8 cellular contexts compared by ENCODE assay signal in the genomic region with DNA sequence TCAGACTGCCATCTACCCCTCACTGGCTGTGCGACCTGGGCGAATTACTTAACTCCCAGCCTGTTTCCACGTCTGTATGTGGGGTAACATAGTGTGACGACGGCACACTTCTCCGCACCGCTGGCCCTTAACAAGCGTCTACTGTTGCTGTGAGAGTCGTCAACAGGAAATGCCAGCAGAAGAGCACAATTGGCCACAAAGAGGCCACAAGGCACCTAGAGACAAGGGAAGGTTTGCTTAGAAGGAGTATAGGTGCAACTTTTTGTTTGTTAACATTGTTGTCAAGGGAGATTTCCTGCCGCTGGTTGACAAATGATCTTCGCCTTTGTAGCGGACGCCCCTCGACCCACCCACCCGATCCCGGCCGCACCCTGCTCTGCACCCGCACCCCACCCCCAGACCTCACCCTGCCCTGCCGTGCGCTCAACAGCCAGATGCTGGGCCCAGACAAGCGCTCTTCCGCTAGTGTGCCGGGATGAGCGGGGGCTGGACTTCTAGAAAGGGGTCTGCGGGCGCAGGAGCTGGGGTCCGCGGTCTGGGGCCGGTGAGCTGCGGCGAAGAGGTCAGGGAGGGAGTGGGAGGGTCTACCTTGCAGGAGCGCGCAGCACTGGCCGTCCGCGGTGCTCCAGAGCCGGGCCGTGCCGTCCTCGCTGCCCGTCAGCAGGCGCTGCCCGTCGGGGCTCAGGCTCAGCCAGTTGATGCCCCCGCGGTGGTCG. TPM values are rescaled to one million over a fixed set of nuclear protein-coding genes. Genes with fewer than 3 reads are reported as not detected.
DNase-seq lines count a peak whose midpoint lies in the region; ATAC-seq and TF ChIP-seq lines count a peak whose summit lies in the region.

No MANE protein-coding gene starts in this region.

- CTCF ChIA-PET in Caco-2 (lab: Charles Lee), result no interaction called here

- H3K27me3 ChIP-seq in Caco-2 (replicated peaks; ENCODE audit: control insufficient read depth, insufficient read depth, low read length) (no peaks in the 10 kb centered on the region), right atrium auricular region (peaks cover 0 to 12% of the 10 kb centered on the region in 2 donors), sigmoid colon (peaks cover 22 to 56% (median 36%) of the 10 kb centered on the region in 3 donors), adrenal gland (peaks cover 37% of the 10 kb centered on the region)

- POLR2A ChIA-PET in Caco-2 (lab: Charles Lee), result no interaction called here

- H3K27ac Mint-ChIP-seq in Caco-2 (ENCODE audit: unreplicated experiment), result no peak overlapping the region
- peak overlapping the region; percentile 75 for H3K27ac Mint-ChIP-seq in activated T-cell treated with anti-CD3 and anti-CD28 coated beads, Interleukin-2, amount 50 U/mL, for 72 hours

- H3K36me3 Mint-ChIP-seq in Caco-2 (ENCODE audit: insufficient read depth, unreplicated experiment), result no peaks in the 10 kb centered on the region
- H3K36me3 Mint-ChIP-seq in activated T-cell treated with anti-CD3 and anti-CD28 coated beads, Interleukin-2, amount 50 U/mL, for 72 hours (ENCODE audit: insufficient read depth in 2 of 2), result peaks cover 0 to 3% of the 10 kb centered on the region in 2 donors

- H3K4me1 Mint-ChIP-seq in Caco-2 (ENCODE audit: low read depth, unreplicated experiment), result no peaks in the 10 kb centered on the region
- H3K4me1 Mint-ChIP-seq in activated T-cell treated with anti-CD3 and anti-CD28 coated beads, Interleukin-2, amount 50 U/mL, for 72 hours (ENCODE audit: low read depth), result peaks cover 40% of the 10 kb centered on the region

- BruUV-seq in Caco-2 (replicated peaks; lab: Mats Ljungman, UMichigan), result no TSS peak

- H3K36me3 ChIP-seq in Caco-2 (ENCODE audit: control insufficient read depth, insufficient read depth, low read length), result no peaks in the 10 kb centered on the region
- H3K36me3 ChIP-seq in right atrium auricular region, result no peaks in the 10 kb centered on the region
- no peaks in the 10 kb centered on the region for H3K36me3 ChIP-seq in sigmoid colon
- H3K36me3 ChIP-seq in adrenal gland (replicated peaks in 1 of 2), result no peaks in the 10 kb centered on the region

- no peak for TF ChIP-seq EP300 in sigmoid colon (IDR thresholded peaks at IDR 0.05)

- H3K9me3 ChIP-seq in Caco-2 (no peaks in the 10 kb centered on the region), right atrium auricular region (no peaks in the 10 kb centered on the region), sigmoid colon (no peaks in the 10 kb centered on the region), adrenal gland (replicated peaks in 1 of 3) (no peaks in the 10 kb centered on the region)

- TF ChIP-seq POLR2A in sigmoid colon (IDR thresholded peaks at IDR 0.05), result peak in 1 of 2 donors; percentile 15
- TF ChIP-seq POLR2A in adrenal gland (IDR thresholded peaks at IDR 0.05), result no peak

- H3K9me3 Mint-ChIP-seq in Caco-2 (ENCODE audit: unreplicated experiment), result no peaks in the 10 kb centered on the region
- no peaks in the 10 kb centered on the region for H3K9me3 Mint-ChIP-seq in activated T-cell treated with anti-CD3 and anti-CD28 coated beads, Interleukin-2, amount 50 U/mL, for 72 hours

- WGBS in sigmoid colon, 2 donors, result 7 to 11% methylated on average over 47 of the region's 47 CpGs
- 21 to 40% (median 23%) methylated on average over 9 to 47 of the region's 47 CpGs for WGBS in adrenal gland, 4 donors

- peak overlapping the region; percentile 59 for H3K4me3 Mint-ChIP-seq in Caco-2 (ENCODE audit: unreplicated experiment)
- H3K4me3 Mint-ChIP-seq in activated T-cell treated with anti-CD3 and anti-CD28 coated beads, Interleukin-2, amount 50 U/mL, for 72 hours, result peak overlapping the region; percentile 81 to 82

- TF ChIP-seq CTCF in Caco-2 (IDR thresholded peaks at IDR 0.05; ENCODE audit: insufficient read depth in 1 of 2, low read depth in 1 of 2, low read length in 1 of 2, severe bottlenecking in 1 of 2, unreplicated experiment in 1 of 2), result no peak
- no peak for TF ChIP-seq CTCF in right atrium auricular region (IDR thresholded peaks at IDR 0.05)
- TF ChIP-seq CTCF in sigmoid colon (IDR thresholded peaks at IDR 0.05), result no peak
- TF ChIP-seq CTCF in adrenal gland (IDR thresholded peaks at IDR 0.05), result no peak

- no peak overlapping the region for H3K27ac ChIP-seq in right atrium auricular region
- peak overlapping the region; percentile 59 to 71 (median 66) for H3K27ac ChIP-seq in sigmoid colon
- H3K27ac ChIP-seq in adrenal gland, result peak overlapping the region in 2 of 5 donors; percentile 64 to 84

- DNase-seq in Caco-2 (no peak), right atrium auricular region (ENCODE audit: low spot score) (no peak), sigmoid colon (peak; percentile 68), adrenal gland (no peak), head of caudate nucleus (no peak)
- peak; percentile 25 to 31 for DNase-seq in activated T-cell treated with anti-CD3 and anti-CD28 coated beads, Interleukin-2, amount 50 U/mL, for 72 hours

- H3K27me3 Mint-ChIP-seq in Caco-2 (ENCODE audit: insufficient read depth, unreplicated experiment), result peaks cover 3% of the 10 kb centered on the region
- peaks cover 39% of the 10 kb centered on the region for H3K27me3 Mint-ChIP-seq in activated T-cell treated with anti-CD3 and anti-CD28 coated beads, Interleukin-2, amount 50 U/mL, for 72 hours (ENCODE audit: low read depth)

- ATAC-seq in HG03159 (IDR thresholded peaks at IDR 0.05; ENCODE audit: unreplicated experiment), result peak; percentile 54
- peak; percentile 67 to 69 for ATAC-seq in activated T-cell treated with anti-CD3 and anti-CD28 coated beads, Interleukin-2, amount 50 U/mL, for 72 hours (replicated peaks in 1 of 2)
- ATAC-seq in HG03439 (IDR thresholded peaks at IDR 0.05; ENCODE audit: unreplicated experiment), result no peak

- intact Hi-C loops in Caco-2 (cut with micrococcal nuclease; ENCODE audit: unreplicated experiment) (no loop called here), sigmoid colon (cut with DNase I) (no loop called here), adrenal gland (cut with DNase I) (no loop called here), head of caudate nucleus (cut with DNase I) (no loop called here)

- H3K4me3 ChIP-seq in Caco-2 (ENCODE audit: low read depth, low read length) (peak overlapping the region; percentile 54), right atrium auricular region (peak overlapping the region; percentile 44 to 48), sigmoid colon (peak overlapping the region; percentile 35 to 53 (median 44)), adrenal gland (peak overlapping the region in 2 of 4 donors; percentile 9 to 58)

- H3K4me1 ChIP-seq in Caco-2, result no peaks in the 10 kb centered on the region
- peaks cover 0 to 17% of the 10 kb centered on the region in 2 donors for H3K4me1 ChIP-seq in right atrium auricular region
- peaks cover 0 to 22% (median 17%) of the 10 kb centered on the region in 4 donors for H3K4me1 ChIP-seq in sigmoid colon
- peaks cover 8 to 15% of the 10 kb centered on the region in 2 donors for H3K4me1 ChIP-seq in adrenal gland (replicated peaks in 1 of 2)

RNA-seq across cellular contexts. Expression of a gene that starts 0.8 kb away (rescaled TPM):
- total RNA-seq in Caco-2 (2022) (0.52 and 0.95 TPM in 2 replicates), right atrium auricular region (1 to 10 TPM in 1 of 2 donors, under 1 TPM in 1; 0.33 to 1.6 TPM), sigmoid colon (10 to 100 TPM; 14.4 to 23.8 (median 16.9) TPM), adrenal gland (10 to 100 TPM in 2 of 8 donors, 1 to 10 TPM in 6; 1.4 to 16.7 (median 5.1) TPM)
- 1 to 10 TPM in 1 of 2 donors, under 1 TPM in 1; 0.53 to 1.0 TPM for total RNA-seq in activated T-cell treated with anti-CD3 and anti-CD28 coated beads, Interleukin-2, amount 50 U/mL, for 72 hours
- polyA plus RNA-seq in sigmoid colon (1 to 10 TPM in 2 of 3 donors, under 1 TPM in 1; 0.46 to 4.2 (median 2.1) TPM), adrenal gland (1 to 10 TPM in 2 of 3 donors, not detected in 1; 5.5 to 7.5 TPM)

RNA-seq across cellular contexts. Expression of a gene that starts 30.9 kb away (rescaled TPM):
- not detected in 2 replicates for total RNA-seq in Caco-2 (2022)
- under 1 TPM; 0.35 to 0.53 TPM for total RNA-seq in activated T-cell treated with anti-CD3 and anti-CD28 coated beads, Interleukin-2, amount 50 U/mL, for 72 hours
- under 1 TPM in 1 of 2 donors, not detected in 1; 0.90 TPM for total RNA-seq in right atrium auricular region
- total RNA-seq in sigmoid colon, result 1 to 10 TPM in 2 of 4 donors, not detected in 2; 1.4 to 1.8 TPM
- polyA plus RNA-seq in sigmoid colon, result under 1 TPM in 2 of 3 donors, not detected in 1; 0.17 to 0.60 TPM
- under 1 TPM in 3 of 8 donors, not detected in 5; 0.19 to 0.88 (median 0.41) TPM for total RNA-seq in adrenal gland
- polyA plus RNA-seq in adrenal gland, result under 1 TPM in 2 of 3 donors, not detected in 1; 0.56 to 0.67 TPM

Comparison
In these comparisons a context has a peak if more than half of its experiments do, and no peak if none do; other contexts are left out.
1. DNase-seq: peak in activated T-cell treated with anti-CD3 and anti-CD28 coated beads, Interleukin-2, amount 50 U/mL, for 72 hours (2 of 2) and sigmoid colon (single experiment); none in Caco-2 (0 of 2), right atrium auricular region (single experiment), adrenal gland (0 of 7) and head of caudate nucleus (0 of 42).
2. H3K27ac ChIP-seq: peak in sigmoid colon (4 of 4); none in right atrium auricular region (0 of 2).